ENCODE assay signal across 8 cellular contexts in the genomic region with DNA sequence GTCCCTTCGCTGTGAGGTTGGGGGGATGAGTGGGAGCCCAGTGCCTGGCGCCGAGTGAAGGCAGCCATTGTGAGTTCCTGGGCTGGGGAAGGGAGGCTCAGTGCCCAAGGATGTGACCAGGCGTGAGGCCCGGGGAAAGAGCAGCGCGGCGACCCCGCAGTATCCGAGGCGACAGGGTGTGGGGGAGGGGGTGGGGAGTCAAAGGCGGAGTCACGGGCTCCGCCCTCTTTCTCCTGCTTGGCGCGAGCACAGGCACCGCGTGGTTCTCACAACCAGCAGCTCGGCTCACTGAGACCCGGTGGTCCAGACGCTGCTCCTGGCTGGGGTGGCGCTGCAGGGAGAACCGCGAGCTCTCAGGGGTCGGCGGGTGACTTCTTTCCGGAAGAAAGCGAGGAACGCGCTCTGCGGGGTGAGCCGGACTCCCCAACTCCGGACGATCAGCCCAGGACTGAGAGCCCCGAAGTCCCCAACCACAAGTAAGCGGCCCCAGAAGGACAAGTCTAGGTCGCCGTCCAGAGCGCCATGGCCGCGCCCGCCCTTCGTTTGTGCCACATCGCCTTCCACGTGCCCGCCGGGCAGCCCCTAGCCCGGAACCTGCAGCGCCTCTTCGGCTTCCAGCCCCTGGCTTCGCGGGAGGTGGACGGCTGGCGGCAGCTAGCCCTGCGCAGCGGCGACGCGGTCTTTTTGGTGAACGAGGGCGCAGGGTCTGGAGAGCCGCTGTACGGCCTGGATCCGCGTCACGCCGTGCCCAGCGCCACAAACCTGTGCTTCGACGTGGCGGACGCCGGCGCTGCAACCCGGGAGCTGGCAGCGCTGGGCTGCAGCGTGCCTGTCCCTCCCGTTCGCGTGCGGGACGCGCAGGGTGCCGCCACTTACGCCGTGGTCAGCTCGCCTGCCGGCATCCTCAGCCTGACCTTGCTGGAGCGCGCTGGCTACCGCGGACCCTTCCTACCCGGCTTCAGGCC. TPM values are rescaled to one million over a fixed set of nuclear protein-coding genes. Genes with fewer than 3 reads are reported as not detected.
DNase-seq lines count a peak whose midpoint lies in the region; ATAC-seq and TF ChIP-seq lines count a peak whose summit lies in the region.

A gene (plus strand): TSS at position 269 of the 965 bp plus-strand sequence. CDS start 254 bp downstream, at position 523.

- intact Hi-C loops in Right ventricle myocardium inferior (cut with DNase I) = no loop called here
- intact Hi-C loops in cardiac septum (cut with DNase I) = no loop called here
- intact Hi-C loops in activated CD4-positive, alpha-beta T cell treated with anti-CD3 and anti-CD28 coated beads, Interleukin-2, amount 10 ng/mL, durations not matched to agents 24 days and 14 days (cut with micrococcal nuclease) = loop anchor here (1.0 to 2.0 kb wide), 3 partner anchors 7 to 22 kb away; a partner anchor contains a TSS
- intact Hi-C loops in right lobe of liver (cut with DNase I) = no loop called here

- H3K27ac ChIP-seq in right lobe of liver = no peak within 1 kb of the TSS

- H3K9me3 ChIP-seq in right lobe of liver = no peaks in the 10 kb centered on the region

- H3K36me3 ChIP-seq in right lobe of liver = no peaks in the 10 kb centered on the region

- peaks cover 23% of the 10 kb centered on the region for H3K4me1 Mint-ChIP-seq in activated CD4-positive, alpha-beta T cell treated with anti-CD3 and anti-CD28 coated beads, Interleukin-2, amount 10 ng/mL, durations not matched to agents 24 days and 14 days

- H3K27me3 Mint-ChIP-seq in activated CD4-positive, alpha-beta T cell treated with anti-CD3 and anti-CD28 coated beads, Interleukin-2, amount 10 ng/mL, durations not matched to agents 24 days and 14 days = no peaks in the 10 kb centered on the region

- TF ChIP-seq POLR2A in right lobe of liver (IDR thresholded peaks at IDR 0.05) = no peak

- peaks cover 21% of the 10 kb centered on the region for H3K36me3 Mint-ChIP-seq in activated CD4-positive, alpha-beta T cell treated with anti-CD3 and anti-CD28 coated beads, Interleukin-2, amount 10 ng/mL, durations not matched to agents 24 days and 14 days (ENCODE audit: low read depth)

- H3K27me3 ChIP-seq in right lobe of liver = no peaks in the 10 kb centered on the region

- ATAC-seq in Right ventricle myocardium inferior = peak; percentile 81
- ATAC-seq in right lobe of liver = peak; percentile 84 to 89 (median 89)
- ATAC-seq in HG03095 (IDR thresholded peaks at IDR 0.05; ENCODE audit: unreplicated experiment) = no peak

- no peak for TF ChIP-seq CTCF in right lobe of liver (IDR thresholded peaks at IDR 0.05)

- no peaks in the 10 kb centered on the region for H3K9me3 Mint-ChIP-seq in activated CD4-positive, alpha-beta T cell treated with anti-CD3 and anti-CD28 coated beads, Interleukin-2, amount 10 ng/mL, durations not matched to agents 24 days and 14 days

- H3K27ac Mint-ChIP-seq in activated CD4-positive, alpha-beta T cell treated with anti-CD3 and anti-CD28 coated beads, Interleukin-2, amount 10 ng/mL, durations not matched to agents 24 days and 14 days = peak within 1 kb of the TSS; percentile 79

- peak within 1 kb of the TSS; percentile 86 for H3K4me3 Mint-ChIP-seq in activated CD4-positive, alpha-beta T cell treated with anti-CD3 and anti-CD28 coated beads, Interleukin-2, amount 10 ng/mL, durations not matched to agents 24 days and 14 days

- 3% methylated on average over 6 of the region's 93 CpGs for WGBS in right lobe of liver (ENCODE audit: insufficient coverage, low coverage, low lambda C conversion rate, missing lambda C conversion rate)

- DNase-seq in Right ventricle myocardium inferior (ENCODE audit: missing footprints) (peak; percentile 77), cardiac septum (ENCODE audit: low spot score) (no peak), NCI-H187 (lab: John Stamatoyannopoulos, UW) (peak; percentile 24 to 27), dermis blood vessel endothelial cell (peak; percentile 54), right lobe of liver (peak; percentile 67 to 69 (median 68))
- DNase-seq in activated CD4-positive, alpha-beta T cell treated with anti-CD3 and anti-CD28 coated beads, Interleukin-2, amount 10 ng/mL, durations not matched to agents 24 days and 14 days = peak; percentile 86
- DNase-seq in stimulated activated CD4-positive, alpha-beta T cell treated with anti-CD3 and anti-CD28 coated beads, Interleukin-4, amount 100 ng/mL, for 48 hours (ENCODE audit: low read depth in 2 of 2) = peak; percentile 69

- H3K4me1 ChIP-seq in right lobe of liver = peaks cover 0 to 7% (median 3%) of the 10 kb centered on the region in 4 donors

- H3K4me3 ChIP-seq in right lobe of liver = peak within 1 kb of the TSS; percentile 33 to 52 (median 47)

RNA-seq across cellular contexts. Expression of the gene that starts here (rescaled TPM):
- total RNA-seq in Right ventricle myocardium inferior = not detected
- not detected for total RNA-seq in cardiac septum
- 39.6 and 39.8 TPM in 2 replicates for total RNA-seq in activated CD4-positive, alpha-beta T cell treated with anti-CD3 and anti-CD28 coated beads, Interleukin-2, amount 10 ng/mL, durations not matched to agents 24 days and 14 days
- total RNA-seq in dermis blood vessel endothelial cell = 0.85 and 4.6 TPM in 2 replicates
- total RNA-seq in right lobe of liver = under 1 TPM in 2 of 6 experiments, not detected in 4; 0.25 to 0.56 TPM

Comparison
In these comparisons a context has a peak if more than half of its experiments do, and no peak if none do; other contexts are left out.
1. Peak in DNase-seq and ATAC-seq in Right ventricle myocardium inferior; RNA of the gene not detected or under 1 TPM.
2. Peak in DNase-seq, ATAC-seq and H3K4me3 ChIP-seq in right lobe of liver; RNA of the gene not detected or under 1 TPM.